Comparison of ENCODE assay signal across 9 cellular contexts in the genomic region with DNA sequence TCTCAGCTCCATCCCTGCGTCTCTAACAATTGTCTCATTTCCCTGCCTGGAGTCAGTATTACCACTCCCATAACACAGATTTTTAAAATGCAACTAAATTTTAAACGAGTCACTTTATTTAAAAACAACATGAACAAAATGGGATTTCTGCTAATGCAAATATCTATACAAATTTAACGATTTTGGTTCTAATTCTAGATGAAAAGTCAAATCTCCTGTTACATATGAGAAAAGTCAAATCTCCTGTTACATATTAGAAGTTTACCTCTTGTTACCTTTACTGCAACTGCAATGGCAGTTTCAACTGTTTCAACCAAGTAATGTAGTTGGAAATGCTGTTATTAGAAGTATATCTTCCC. TPM values are rescaled to one million over a fixed set of nuclear protein-coding genes. Genes with fewer than 3 reads are reported as not detected.
DNase-seq lines count a peak whose midpoint lies in the region; TF ChIP-seq lines count a peak whose summit lies in the region.
"Had no signal": no experiment of that assay in that cellular context is flagged by ENCODE, and none has a peak within 500 bp of the region (broad histone marks: within the 10 kb centered on the region; RNA-seq: fewer than 3 reads in every experiment).

No MANE protein-coding gene starts in this region.

- no peaks in the 10 kb centered on the region for H3K27me3 ChIP-seq in H9 (ENCODE audit: insufficient read depth, low read length)

- no peak overlapping the region for H2BK20ac ChIP-seq in H9 (ENCODE audit: low read depth, low read length, poor library complexity, severe bottlenecking)

- TF ChIP-seq CTCF in H9 (conservative IDR thresholded peaks at IDR 0.05), result no peak; the same call in 1 of the 3 replicates
- TF ChIP-seq CTCF in WI38 (IDR thresholded peaks at IDR 0.05; ENCODE audit: low read depth, low read length), result no peak
- no peak for TF ChIP-seq CTCF in foreskin fibroblast (IDR thresholded peaks at IDR 0.05; ENCODE audit: low read depth, low read length)

- H3K56ac ChIP-seq in H9 (ENCODE audit: insufficient read length, low read depth, low read length), result no peak overlapping the region

- H3K23ac ChIP-seq in H9 (ENCODE audit: insufficient read length, low read depth, low read length), result no peak overlapping the region

- no CpG with 5 or more reads among the region's 3 CpGs for WGBS in H9 (ENCODE audit: extremely low coverage, insufficient read length, low lambda C conversion rate)

- no peak overlapping the region for H2AFZ ChIP-seq in H9 (ENCODE audit: low read length)

- H2AK5ac ChIP-seq in H9 (ENCODE audit: insufficient read length, low read length), result no peak overlapping the region

- peaks cover 7 to 8% of the 10 kb centered on the region in 2 experiments for H3K4me1 Mint-ChIP-seq in H9

- no peak overlapping the region for H2BK12ac ChIP-seq in H9 (ENCODE audit: insufficient read length, low read depth, low read length)

- peaks cover 4% of the 10 kb centered on the region for H3K9me3 ChIP-seq in H9 (ENCODE audit: control insufficient read depth, low read depth, low read length)

- H3K14ac ChIP-seq in H9 (ENCODE audit: insufficient read depth, low read length), result no peak overlapping the region

- H3K27ac Mint-ChIP-seq in H9, result peak overlapping the region in 2 of 3 experiments; percentile 62 to 96; a peak in 2 of 7 replicates

- H3K9ac ChIP-seq in H9 (ENCODE audit: extremely low read depth, insufficient read length, low read length), result no peak overlapping the region

- no peak overlapping the region for H3K27ac ChIP-seq in H9 (ENCODE audit: insufficient read length, low read depth, low read length)
- peak overlapping the region in 13 of 21 experiments; percentile 35 to 87 (median 62) for H3K27ac ChIP-seq in skin epidermis

- H4K5ac ChIP-seq in H9 (ENCODE audit: insufficient read length, low read depth, low read length), result no peak overlapping the region

- no peak overlapping the region for H4K8ac ChIP-seq in H9 (replicated peaks; ENCODE audit: insufficient read length, low read depth, low read length)

- H3K4me3 ChIP-seq in WI38 (ENCODE audit: low read depth, low read length), result peak overlapping the region; percentile 72
- peak overlapping the region; percentile 65 to 75 for H3K4me3 ChIP-seq in foreskin fibroblast (ENCODE audit: low read depth in 1 of 2, low read length in 2 of 2)
- H3K4me3 ChIP-seq in skin epidermis, result peak overlapping the region; percentile 34 to 60 (median 52)

- DNase-seq in H9, result no peak
- DNase-seq in foreskin fibroblast, result no peak
- no peak for DNase-seq in DMS153 treated with DMSO at 0.1 percent for 48 hours (lab: John Stamatoyannopoulos, UW; ENCODE audit: unreplicated experiment)
- no peak for DNase-seq in NCI-H1417 (lab: John Stamatoyannopoulos, UW)
- no peak for DNase-seq in HuH-7 (ENCODE audit: low spot score)
- no peak for DNase-seq in DMS79 treated with DMSO at 0.1 percent for 48 hours (lab: John Stamatoyannopoulos, UW)

- H3K36me3 Mint-ChIP-seq in H9 (ENCODE audit: insufficient read depth in 1 of 3, low read depth in 3 of 3), result peaks cover 29 to 48% (median 31%) of the 10 kb centered on the region in 3 experiments

- H3K18ac ChIP-seq in H9 (ENCODE audit: insufficient read length, low read depth, low read length), result no peak overlapping the region

- H4K91ac ChIP-seq in H9 (ENCODE audit: insufficient read length, low read depth, low read length), result no peak overlapping the region

- no peak overlapping the region for H3T11ph ChIP-seq in H9 (ENCODE audit: low read length)

- H3K27me3 Mint-ChIP-seq in H9 (ENCODE audit: low read depth), result no peaks in the 10 kb centered on the region

- H3K4ac ChIP-seq in H9 (ENCODE audit: low read depth, low read length), result no peak overlapping the region

- H3K79me1 ChIP-seq in H9 (ENCODE audit: insufficient read depth, low read depth, low read length, poor library complexity, severe bottlenecking), result no peaks in the 10 kb centered on the region

- H3K4me3 Mint-ChIP-seq in H9, result peak overlapping the region; percentile 81 to 88

- no peaks in the 10 kb centered on the region for H4K20me1 ChIP-seq in H9 (ENCODE audit: control insufficient read depth, insufficient read depth, insufficient read length)

- H2BK120ac ChIP-seq in H9 (ENCODE audit: low read depth, low read length, poor library complexity, severe bottlenecking), result no peak overlapping the region

- no peak overlapping the region for H2BK5ac ChIP-seq in H9 (ENCODE audit: insufficient read length, low read length)

- no peak overlapping the region for H2BK15ac ChIP-seq in H9 (ENCODE audit: low read depth, low read length)

- H3K9me3 Mint-ChIP-seq in H9, result peaks cover 17 to 22% of the 10 kb centered on the region in 2 experiments

- H3K4me1 ChIP-seq in H9 (ENCODE audit: insufficient read depth, low read length), result no peaks in the 10 kb centered on the region

- peak overlapping the region; percentile 69 for H3K4me2 ChIP-seq in H9 (ENCODE audit: insufficient read depth, insufficient read length, low read length)

- H3K23me2 ChIP-seq in H9 (ENCODE audit: insufficient read length, low read depth, low read length, poor library complexity, severe bottlenecking), result peaks cover 3% of the 10 kb centered on the region

- no peaks in the 10 kb centered on the region for H3K79me2 ChIP-seq in H9 (ENCODE audit: insufficient read depth, low read length)

RNA-seq across cellular contexts. Expression of a gene that starts 0.6 kb away (rescaled TPM):
- 70.8 and 71.7 TPM in 2 replicates for total RNA-seq in H9 (2021)

RNA-seq across cellular contexts. Expression of a gene that starts 57.4 kb away (rescaled TPM):
- total RNA-seq in H9 (2021), result 6.6 and 7.5 TPM in 2 replicates
- total RNA-seq: activated CD8-positive, alpha-beta memory T cell treated with anti-CD3 and anti-CD28 coated beads for 36 hours had no signal
